ENCODE assay signal across 14 cellular contexts in genomic region chr1:2943686-2944260, GRCh38.
DNase-seq lines count a peak whose midpoint lies in the region; ATAC-seq and TF ChIP-seq lines count a peak whose summit lies in the region.
"Had no signal": no experiment of that assay in that cellular context is flagged by ENCODE, and none has a peak within 500 bp of the region (broad histone marks: within the 10 kb centered on the region; RNA-seq: fewer than 3 reads in every experiment).

No MANE protein-coding gene starts in this region.

- H2AFZ ChIP-seq in osteoblast (ENCODE audit: low read length) = no peak overlapping the region
- H2AFZ ChIP-seq: GM23338 had no signal

- DNase-seq in RWPE2 (ENCODE audit: low spot score) (peak; percentile 19), chondrocyte (ENCODE audit: low spot score) (peak; percentile 56), osteoblast (ENCODE audit: insufficient read length, low spot score, missing footprints) (peak; percentile 47), upper lobe of right lung (peak; percentile 45)
- DNase-seq: BE2C; CD4-positive, alpha-beta memory T cell; DMS79; H9 had no signal

- no peaks in the 10 kb centered on the region for H3K4me1 ChIP-seq in RWPE2 (ENCODE audit: insufficient read depth, poor library complexity, severe bottlenecking)
- H3K4me1 ChIP-seq in osteoblast (ENCODE audit: insufficient read depth, low read length) = no peaks in the 10 kb centered on the region
- no peaks in the 10 kb centered on the region for H3K4me1 ChIP-seq in upper lobe of right lung
- H3K4me1 ChIP-seq: A549, BE2C had no signal

- ATAC-seq in RWPE2 (ENCODE audit: low read depth) = no peak
- no peak for ATAC-seq in upper lobe of right lung
- no peak for ATAC-seq in HG03135 (IDR thresholded peaks at IDR 0.05; ENCODE audit: unreplicated experiment)
- no peak for ATAC-seq in GM21825 (IDR thresholded peaks at IDR 0.05; ENCODE audit: unreplicated experiment)
- ATAC-seq: A549, GM12878, GM23338 had no signal

- no peaks in the 10 kb centered on the region for H3K79me2 ChIP-seq in osteoblast (ENCODE audit: insufficient read depth, low read length)

- H3K36me3 ChIP-seq in RWPE2 (ENCODE audit: low read depth) = no peaks in the 10 kb centered on the region
- no peaks in the 10 kb centered on the region for H3K36me3 ChIP-seq in osteoblast (ENCODE audit: insufficient read depth, low read length)
- no peaks in the 10 kb centered on the region for H3K36me3 ChIP-seq in upper lobe of right lung
- H3K36me3 ChIP-seq: BE2C had no signal

- H3K4me1 Mint-ChIP-seq in chondrocyte (ENCODE audit: low read depth) = no peaks in the 10 kb centered on the region
- H3K4me1 Mint-ChIP-seq: CD4-positive, alpha-beta memory T cell; GM23338; H9 had no signal

- TF ChIP-seq CTCF in RWPE2 (IDR thresholded peaks at IDR 0.05; ENCODE audit: poor library complexity, severe bottlenecking) (no peak), chondrocyte (IDR thresholded peaks at IDR 0.05) (no peak), osteoblast (IDR thresholded peaks at IDR 0.05; ENCODE audit: extremely low read depth, low read depth, low read length) (no peak), upper lobe of right lung (IDR thresholded peaks at IDR 0.05) (no peak)

- intact Hi-C loops in upper lobe of right lung (cut with DNase I) = no loop called here

- H3K9me3 ChIP-seq in RWPE2 (ENCODE audit: severe bottlenecking) = peaks cover 4% of the 10 kb centered on the region
- H3K9me3 ChIP-seq in osteoblast (ENCODE audit: low read depth, low read length) = peaks cover 2% of the 10 kb centered on the region
- H3K9me3 ChIP-seq in upper lobe of right lung = no peaks in the 10 kb centered on the region
- H3K9me3 ChIP-seq: BE2C had no signal

- H3K9me3 Mint-ChIP-seq in chondrocyte (ENCODE audit: low read depth) = peaks cover 17% of the 10 kb centered on the region

- H3K4me3 Mint-ChIP-seq in chondrocyte (ENCODE audit: unreplicated experiment) = no peak overlapping the region
- H3K4me3 Mint-ChIP-seq: CD4-positive, alpha-beta memory T cell; GM23338; H9 had no signal

- H4K20me1 ChIP-seq in osteoblast (ENCODE audit: insufficient read depth, low read length) = no peaks in the 10 kb centered on the region

- H3K4me2 ChIP-seq in osteoblast (ENCODE audit: insufficient read depth, low read length) = no peak overlapping the region
- H3K4me2 ChIP-seq: A549, GM23338 had no signal

- peaks cover 24% of the 10 kb centered on the region for H3K27me3 ChIP-seq in RWPE2 (ENCODE audit: insufficient read depth, poor library complexity, severe bottlenecking)
- H3K27me3 ChIP-seq in osteoblast (ENCODE audit: insufficient read depth, low read length) = peaks cover 2% of the 10 kb centered on the region
- peaks cover 30% of the 10 kb centered on the region for H3K27me3 ChIP-seq in upper lobe of right lung

- H3K27me3 Mint-ChIP-seq in chondrocyte (ENCODE audit: low read depth) = no peaks in the 10 kb centered on the region

- no peak overlapping the region for H3K27ac Mint-ChIP-seq in chondrocyte (ENCODE audit: unreplicated experiment)
- H3K27ac Mint-ChIP-seq: CD4-positive, alpha-beta memory T cell; GM23338; H9 had no signal

- H3K27ac ChIP-seq in RWPE2 (ENCODE audit: poor library complexity, severe bottlenecking) (no peak overlapping the region), osteoblast (ENCODE audit: low read depth, low read length) (no peak overlapping the region), upper lobe of right lung (no peak overlapping the region)
- H3K27ac ChIP-seq: A549, C4-2B had no signal

- H3K4me3 ChIP-seq in RWPE2 (ENCODE audit: severe bottlenecking) (no peak overlapping the region), osteoblast (ENCODE audit: insufficient read depth, low read length) (no peak overlapping the region), upper lobe of right lung (no peak overlapping the region)
- H3K4me3 ChIP-seq: A549, GM12878, GM23338 had no signal

- H3K36me3 Mint-ChIP-seq in chondrocyte (ENCODE audit: low read depth) = no peaks in the 10 kb centered on the region
